24 cellular contexts compared by ENCODE assay signal in genomic region chr10:44198096-44198779, GRCh38.
A peak's percentile ranks its signal among the peaks of the same experiment; 100 is the strongest.
DNase-seq lines count a peak whose midpoint lies in the region; ATAC-seq, FAIRE-seq and TF ChIP-seq lines count a peak whose summit lies in the region.
"Had no signal": no experiment of that assay in that cellular context is flagged by ENCODE, and none has a peak within 500 bp of the region (broad histone marks: within the 10 kb centered on the region; RNA-seq: fewer than 3 reads in every experiment).

No MANE protein-coding gene starts in this region.

- H3K4me1 ChIP-seq in astrocyte (ENCODE audit: insufficient read depth, low read length), result peaks cover 22% of the 10 kb centered on the region
- H3K4me1 ChIP-seq: upper lobe of right lung had no signal

- peaks cover 2% of the 10 kb centered on the region for H3K36me3 Mint-ChIP-seq in astrocyte (ENCODE audit: low read depth, unreplicated experiment)

- H3K79me2 ChIP-seq in astrocyte (ENCODE audit: insufficient read depth, low read length), result no peaks in the 10 kb centered on the region

- no peaks in the 10 kb centered on the region for H3K27me3 Mint-ChIP-seq in astrocyte (ENCODE audit: low read depth, unreplicated experiment)

- H3K9ac ChIP-seq in astrocyte (ENCODE audit: low read length), result no peak overlapping the region

- in situ Hi-C loops in GM13977 (cut with MboI; ENCODE audit: low pct_unique_long_range_greater_than_20kb, low sequenced_read_pairs, unreplicated experiment), result loop anchor here (25.0 kb wide), 1 partner anchor 89 kb away; no protein-coding TSS in a partner anchor

- peaks cover 21% of the 10 kb centered on the region for H3K4me1 Mint-ChIP-seq in astrocyte (ENCODE audit: low read depth, unreplicated experiment)
- H3K4me1 Mint-ChIP-seq: central memory CD8-positive, alpha-beta T cell had no signal

- intact Hi-C loops in Right ventricle myocardium superior (cut with DNase I), result no loop called here
- intact Hi-C loops in sciatic nerve (cut with DNase I), result no loop called here

- H3K9me3 Mint-ChIP-seq in astrocyte (ENCODE audit: unreplicated experiment), result peaks cover 3% of the 10 kb centered on the region
- H3K9me3 Mint-ChIP-seq: central memory CD8-positive, alpha-beta T cell had no signal

- H3K27ac Mint-ChIP-seq in astrocyte (ENCODE audit: unreplicated experiment), result no peak overlapping the region

- H3K36me3 ChIP-seq in astrocyte (ENCODE audit: insufficient read depth, low read length), result no peaks in the 10 kb centered on the region
- H3K36me3 ChIP-seq: esophagus squamous epithelium, stomach, upper lobe of right lung had no signal

- TF ChIP-seq CTCF in AG10803 (conservative IDR thresholded peaks at IDR 0.05; ENCODE audit: low read length) (no peak), astrocyte (IDR thresholded peaks at IDR 0.05; ENCODE audit: insufficient read depth, low read depth, low read length) (no peak), GM13977 (IDR thresholded peaks at IDR 0.05; ENCODE audit: extremely low read depth, insufficient read depth, missing control alignments) (no peak)

- H3K9me3 ChIP-seq in astrocyte (ENCODE audit: insufficient read depth, low read depth, low read length), result peaks cover 6% of the 10 kb centered on the region
- H3K9me3 ChIP-seq: esophagus squamous epithelium, upper lobe of right lung had no signal

- H3K27me3 ChIP-seq in astrocyte (ENCODE audit: insufficient read depth, low read length), result peaks cover 43% of the 10 kb centered on the region
- H3K27me3 ChIP-seq: esophagus squamous epithelium, stomach, upper lobe of right lung had no signal

- H3K4me3 Mint-ChIP-seq in astrocyte (ENCODE audit: unreplicated experiment), result no peak overlapping the region
- H3K4me3 Mint-ChIP-seq: central memory CD8-positive, alpha-beta T cell had no signal

- no peak overlapping the region for H3K4me3 ChIP-seq in AG10803 (ENCODE audit: low read length)
- no peak overlapping the region for H3K4me3 ChIP-seq in astrocyte (ENCODE audit: insufficient read depth, low read depth, low read length)
- H3K4me3 ChIP-seq: A549, esophagus squamous epithelium, PC-9, stomach, upper lobe of right lung had no signal

- DNase-seq in AG10803 (ENCODE audit: low read depth) (peak; percentile 38), astrocyte (ENCODE audit: low read depth) (peak; percentile 73), Right ventricle myocardium superior (no peak), sciatic nerve (ENCODE audit: low spot score) (no peak), GM13977 (ENCODE audit: low spot score) (no peak), T-helper 9 cell (no peak), NCI-H524 treated with DMSO at 0.1 percent for 48 hours (lab: John Stamatoyannopoulos, UW) (no peak)
- DNase-seq: activated CD4-positive, alpha-beta T cell treated with anti-CD3 and anti-CD28 coated beads, Interleukin-2, amount 50 U/mL, for 48 hours; activated gamma-delta T cell treated with Interleukin-2 at 50 U/mL for 16 hours; activated T-cell treated with anti-CD3 and anti-CD28 coated beads for 4 hours; effector CD4-positive, alpha-beta T cell; esophagus squamous epithelium; NCI-H1436; NCI-H82; PC-9; stimulated activated CD4-positive, alpha-beta T cell treated with anti-CD3 and anti-CD28 coated beads, Interleukin-12 subunit alpha, Interleukin-12 subunit beta, amount 100 ng/mL, for 4 hours; stomach; T-helper 2 cell; upper lobe of right lung had no signal

- no peak overlapping the region for H3K4me2 ChIP-seq in astrocyte (ENCODE audit: low read length)
- H3K4me2 ChIP-seq: A549, PC-9 had no signal

- no peaks in the 10 kb centered on the region for H4K20me1 ChIP-seq in astrocyte (ENCODE audit: insufficient read depth, low read length)

- no peak overlapping the region for H3K27ac ChIP-seq in astrocyte (ENCODE audit: low read depth, low read length)
- H3K27ac ChIP-seq: A549, C4-2B, PC-9, upper lobe of right lung had no signal

- ATAC-seq in Right ventricle myocardium superior (ENCODE audit: poor library complexity) (peak; percentile 52), sciatic nerve (peak; percentile 65), GM18861 (IDR thresholded peaks at IDR 0.05; ENCODE audit: unreplicated experiment) (no peak)
- ATAC-seq: A549, upper lobe of right lung had no signal

- no peak for FAIRE-seq in astrocyte (lab: Jason Lieb, UNC)
- FAIRE-seq: A549, GM19239 had no signal

- H2AFZ ChIP-seq in astrocyte (ENCODE audit: low read depth, low read length), result no peak overlapping the region
- H2AFZ ChIP-seq: PC-9 had no signal

Comparison
In these comparisons a context has a peak if more than half of its experiments do, and no peak if none do; other contexts are left out.
1. DNase-seq: peak in AG10803 (single experiment) and astrocyte (single experiment); none in Right ventricle myocardium superior (single experiment), sciatic nerve (single experiment), GM13977 (single experiment), T-helper 9 cell (single experiment) and NCI-H524 treated with DMSO at 0.1 percent for 48 hours (single experiment).